In the genomic region with DNA sequence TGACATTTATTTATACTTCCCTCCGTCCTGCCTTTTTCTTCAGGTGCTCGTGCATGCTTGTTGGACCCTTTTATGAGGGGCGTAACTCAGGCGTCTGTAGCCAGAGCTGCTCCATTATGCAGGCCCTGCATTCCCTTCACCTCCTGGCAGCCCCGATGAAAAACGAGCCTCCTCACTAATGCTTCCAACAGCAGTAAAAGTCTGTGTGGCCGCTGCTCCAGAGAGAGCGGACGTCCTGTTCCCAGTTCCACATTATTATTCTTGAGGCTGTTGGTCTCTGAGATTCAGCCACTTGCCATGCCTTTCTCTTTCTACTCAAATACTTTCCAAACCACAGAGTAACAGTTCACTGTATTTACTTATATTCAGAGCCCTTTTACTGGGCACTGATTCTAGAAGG, we compare ENCODE assay signal across 13 cellular contexts.
DNase-seq lines count a peak whose midpoint lies in the region; ATAC-seq, FAIRE-seq and TF ChIP-seq lines count a peak whose summit lies in the region.
"Had no signal": no experiment of that assay in that cellular context is flagged by ENCODE, and none has a peak within 500 bp of the region (broad histone marks: within the 10 kb centered on the region; RNA-seq: fewer than 3 reads in every experiment).

No MANE protein-coding gene starts in this region.

- H3K27me3 Mint-ChIP-seq in endodermal cell (ENCODE audit: insufficient read depth) (no peaks in the 10 kb centered on the region), glutamatergic neuron (ENCODE audit: unreplicated experiment) (peaks cover 3% of the 10 kb centered on the region)

- H3K4me3 ChIP-seq in ACC112 (ENCODE audit: low read depth, low read length) (no peak overlapping the region), GM23248 (no peak overlapping the region), endodermal cell (ENCODE audit: low read length) (no peak overlapping the region), HepG2 (replicated peaks in 1 of 3; ENCODE audit: insufficient read depth in 1 of 3, low read depth in 2 of 3, low read length in 3 of 3) (no peak overlapping the region)

- 0 out of 2 replicates have a peak overlapping the region, but pooled peaks have one; percentile 5 for H3K27ac ChIP-seq in ACC112 (ENCODE audit: low read depth, low read length)
- peak overlapping the region; percentile 58 for H3K27ac ChIP-seq in GM23248
- no peak overlapping the region for H3K27ac ChIP-seq in endodermal cell (ENCODE audit: low read depth, low read length)
- H3K27ac ChIP-seq in HepG2 (ENCODE audit: extremely low read length, insufficient read depth, low read length) = no peak overlapping the region

- H3F3A ChIP-seq in GM23248 (ENCODE audit: insufficient read depth) = peaks cover 12% of the 10 kb centered on the region; the same call in 1 of the 2 replicates

- H3K27ac Mint-ChIP-seq in endodermal cell (no peak overlapping the region), glutamatergic neuron (ENCODE audit: unreplicated experiment) (no peak overlapping the region)

- TF ChIP-seq RAD21 in HepG2 (CRISPR knock-in tag; IDR thresholded peaks at IDR 0.05) = no peak

- no peak for TF ChIP-seq CTCF in endodermal cell (conservative IDR thresholded peaks at IDR 0.05)
- TF ChIP-seq CTCF in glutamatergic neuron (IDR thresholded peaks at IDR 0.05; ENCODE audit: partially characterized antibody, unreplicated experiment) = no peak
- no peak for TF ChIP-seq CTCF in HepG2 (CRISPR knock-in tag; IDR thresholded peaks at IDR 0.05)

- H3K36me3 ChIP-seq in ACC112 (ENCODE audit: insufficient read depth, low read length) (no peaks in the 10 kb centered on the region), GM23248 (ENCODE audit: low read depth) (no peaks in the 10 kb centered on the region), endodermal cell (ENCODE audit: control insufficient read depth, insufficient read depth, low read length) (no peaks in the 10 kb centered on the region), HepG2 (replicated peaks in 1 of 2; ENCODE audit: control insufficient read depth in 1 of 2, insufficient read depth in 2 of 2, low read length in 2 of 2) (0 out of 5 replicates have a peak, but pooled peaks cover 0 to 12% of the 10 kb centered on the region in 2 experiments)

- FAIRE-seq in HepG2 (lab: Jason Lieb, UNC) = no peak
- FAIRE-seq: H1, kidney had no signal

- H3K9me3 Mint-ChIP-seq in endodermal cell (no peaks in the 10 kb centered on the region), glutamatergic neuron (ENCODE audit: unreplicated experiment) (peaks cover 3% of the 10 kb centered on the region)

- H4K20me1 ChIP-seq in GM23248 (ENCODE audit: insufficient read depth) (no peaks in the 10 kb centered on the region), HepG2 (ENCODE audit: insufficient read depth, low read length) (no peaks in the 10 kb centered on the region)

- WGBS in GM23248 (ENCODE audit: low coverage in 1 of 2, low lambda C conversion rate in 2 of 2, missing lambda C conversion rate in 2 of 2), 2 experiments = 11 to 15% methylated on average over 9 of the region's 9 CpGs
- 87 to 91% methylated on average over 8 to 9 of the region's 9 CpGs for WGBS in endodermal cell (ENCODE audit: insufficient coverage in 1 of 2, insufficient read length in 1 of 2), 2 experiments
- WGBS in HepG2 (ENCODE audit: low lambda C conversion rate) = 81% methylated on average over 9 of the region's 9 CpGs

- H3K79me2 ChIP-seq in ACC112 (ENCODE audit: control insufficient read depth, insufficient read depth, low read length, unreplicated experiment) = no peaks in the 10 kb centered on the region
- no peaks in the 10 kb centered on the region for H3K79me2 ChIP-seq in GM23248 (ENCODE audit: insufficient read depth)
- H3K79me2 ChIP-seq in HepG2 (ENCODE audit: insufficient read depth, low read length) = no peaks in the 10 kb centered on the region

- no peaks in the 10 kb centered on the region for H3K9me2 ChIP-seq in GM23248 (ENCODE audit: insufficient read depth)

- H3K4me1 ChIP-seq in ACC112 (ENCODE audit: control insufficient read depth, insufficient read depth, low read length, unreplicated experiment) (peaks cover 9% of the 10 kb centered on the region), GM23248 (ENCODE audit: insufficient read depth) (peaks cover 16% of the 10 kb centered on the region), endodermal cell (ENCODE audit: control insufficient read depth, insufficient read depth, low read length) (no peaks in the 10 kb centered on the region), HepG2 (ENCODE audit: insufficient read depth, low read length) (no peaks in the 10 kb centered on the region)

- POLR2A ChIA-PET in HepG2 (lab: Yijun Ruan, JAX) = no interaction called here

- ATAC-seq in HepG2 = no peak

- H2AFZ ChIP-seq in ACC112 (ENCODE audit: low read length, unreplicated experiment) (peak overlapping the region; percentile 55), GM23248 (peak overlapping the region; percentile 81), HepG2 (ENCODE audit: low read length) (no peak overlapping the region)

- H3K4me3 Mint-ChIP-seq in endodermal cell = no peak overlapping the region
- no peak overlapping the region for H3K4me3 Mint-ChIP-seq in glutamatergic neuron (ENCODE audit: unreplicated experiment)

- H3K4me2 ChIP-seq in GM23248 (ENCODE audit: unreplicated experiment) = peak overlapping the region; percentile 55
- no peak overlapping the region for H3K4me2 ChIP-seq in HepG2 (ENCODE audit: low read depth, low read length)

- in situ Hi-C loops in GM23248 (cut with MboI) (no loop called here), HepG2 (cut with HindIII; ENCODE audit: extremely low pct_ligation_motif_present, low pct_unique_long_range_greater_than_20kb) (no loop called here)

- intact Hi-C loops in posterior vena cava (cut with DNase I) (no loop called here), HepG2 (cut with micrococcal nuclease; ENCODE audit: unreplicated experiment) (no loop called here)

- CTCF ChIA-PET in HepG2 (lab: Yijun Ruan, JAX; ENCODE audit: low intra/inter-chr PET ratio, low total read pairs) = no interaction called here

- H3K27me3 ChIP-seq in ACC112 (ENCODE audit: insufficient read depth, low read length) = no peaks in the 10 kb centered on the region
- no peaks in the 10 kb centered on the region for H3K27me3 ChIP-seq in GM23248 (replicated peaks; ENCODE audit: insufficient read depth)
- no peaks in the 10 kb centered on the region for H3K27me3 ChIP-seq in endodermal cell (ENCODE audit: control insufficient read depth, insufficient read depth, low read length, poor library complexity, severe bottlenecking)
- H3K27me3 ChIP-seq in HepG2 (ENCODE audit: control insufficient read depth in 1 of 2, insufficient read depth in 2 of 2, low read length in 2 of 2) = no peaks in the 10 kb centered on the region

- H3K9me3 ChIP-seq in GM23248 (ENCODE audit: low read depth) (no peaks in the 10 kb centered on the region), endodermal cell (ENCODE audit: control insufficient read depth, low read length) (no peaks in the 10 kb centered on the region), HepG2 (ENCODE audit: low read length) (no peaks in the 10 kb centered on the region)

- DNase-seq in GM23248 = peak; percentile 33
- DNase-seq in endodermal cell = peak; percentile 13
- DNase-seq in pons (ENCODE audit: low spot score) = peak; percentile 25
- DNase-seq in glutamatergic neuron = no peak
- no peak for DNase-seq in posterior vena cava (ENCODE audit: low spot score)
- no peak for DNase-seq in activated CD4-positive, CD25-positive, alpha-beta regulatory T cell (lab: John Stamatoyannopoulos, UW)
- DNase-seq in HepG2 (ENCODE audit: low spot score) = no peak
- DNase-seq: effector CD4-positive, alpha-beta T cell; kidney; NCI-H2227 treated with DMSO at 0.1 percent for 48 hours; OCI-M1 had no signal

- TF ChIP-seq POLR2A in HepG2 (IDR thresholded peaks at IDR 0.05; ENCODE audit: insufficient read depth in 1 of 2, low read depth in 2 of 2, low read length in 2 of 2) = no peak

- BruUV-seq in HepG2 (replicated peaks; lab: Mats Ljungman, UMichigan) = no TSS peak

- TF ChIP-seq EP300 in HepG2 (IDR thresholded peaks at IDR 0.05; ENCODE audit: low read depth in 2 of 2, low read length in 2 of 2) (no peak), HepG2 (CRISPR knock-in tag; IDR thresholded peaks at IDR 0.05; ENCODE audit: borderline replicate concordance) (no peak)

- H3K36me3 Mint-ChIP-seq in endodermal cell (ENCODE audit: low read depth) (peaks cover 7% of the 10 kb centered on the region), glutamatergic neuron (ENCODE audit: unreplicated experiment) (no peaks in the 10 kb centered on the region)

- peaks cover 6% of the 10 kb centered on the region for H3K4me1 Mint-ChIP-seq in endodermal cell
- H3K4me1 Mint-ChIP-seq in glutamatergic neuron (ENCODE audit: low read depth, unreplicated experiment) = peaks cover 2% of the 10 kb centered on the region

- H3K9ac ChIP-seq in GM23248 = peak overlapping the region; percentile 41
- H3K9ac ChIP-seq in endodermal cell (ENCODE audit: extremely low read depth, low read length, poor library complexity, severe bottlenecking) = no peak overlapping the region
- no peak overlapping the region for H3K9ac ChIP-seq in HepG2 (ENCODE audit: insufficient read depth, low read depth, low read length)

TF ChIP-seq in HepG2, 621 proteins besides CTCF, POLR2A, EP300 and RAD21 (continues in another document):
- no peak for TF ChIP-seq ZNF501 (CRISPR knock-in tag; IDR thresholded peaks at IDR 0.05)
- TF ChIP-seq, protein P1, sequence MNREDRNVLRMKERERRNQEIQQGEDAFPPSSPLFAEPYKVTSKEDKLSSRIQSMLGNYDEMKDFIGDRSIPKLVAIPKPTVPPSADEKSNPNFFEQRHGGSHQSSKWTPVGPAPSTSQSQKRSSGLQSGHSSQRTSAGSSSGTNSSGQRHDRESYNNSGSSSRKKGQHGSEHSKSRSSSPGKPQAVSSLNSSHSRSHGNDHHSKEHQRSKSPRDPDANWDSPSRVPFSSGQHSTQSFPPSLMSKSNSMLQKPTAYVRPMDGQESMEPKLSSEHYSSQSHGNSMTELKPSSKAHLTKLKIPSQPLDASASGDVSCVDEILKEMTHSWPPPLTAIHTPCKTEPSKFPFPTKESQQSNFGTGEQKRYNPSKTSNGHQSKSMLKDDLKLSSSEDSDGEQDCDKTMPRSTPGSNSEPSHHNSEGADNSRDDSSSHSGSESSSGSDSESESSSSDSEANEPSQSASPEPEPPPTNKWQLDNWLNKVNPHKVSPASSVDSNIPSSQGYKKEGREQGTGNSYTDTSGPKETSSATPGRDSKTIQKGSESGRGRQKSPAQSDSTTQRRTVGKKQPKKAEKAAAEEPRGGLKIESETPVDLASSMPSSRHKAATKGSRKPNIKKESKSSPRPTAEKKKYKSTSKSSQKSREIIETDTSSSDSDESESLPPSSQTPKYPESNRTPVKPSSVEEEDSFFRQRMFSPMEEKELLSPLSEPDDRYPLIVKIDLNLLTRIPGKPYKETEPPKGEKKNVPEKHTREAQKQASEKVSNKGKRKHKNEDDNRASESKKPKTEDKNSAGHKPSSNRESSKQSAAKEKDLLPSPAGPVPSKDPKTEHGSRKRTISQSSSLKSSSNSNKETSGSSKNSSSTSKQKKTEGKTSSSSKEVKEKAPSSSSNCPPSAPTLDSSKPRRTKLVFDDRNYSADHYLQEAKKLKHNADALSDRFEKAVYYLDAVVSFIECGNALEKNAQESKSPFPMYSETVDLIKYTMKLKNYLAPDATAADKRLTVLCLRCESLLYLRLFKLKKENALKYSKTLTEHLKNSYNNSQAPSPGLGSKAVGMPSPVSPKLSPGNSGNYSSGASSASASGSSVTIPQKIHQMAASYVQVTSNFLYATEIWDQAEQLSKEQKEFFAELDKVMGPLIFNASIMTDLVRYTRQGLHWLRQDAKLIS (CRISPR knock-in tag; IDR thresholded peaks at IDR 0.05) = no peak

Comparison
In these comparisons a context has a peak if more than half of its experiments do, and no peak if none do; other contexts are left out.
1. H3K27ac ChIP-seq: peak in ACC112 (single experiment) and GM23248 (single experiment); none in endodermal cell (single experiment) and HepG2 (single experiment).
2. DNase-seq: peak in GM23248 (single experiment), endodermal cell (single experiment) and pons (single experiment); none in glutamatergic neuron (single experiment), posterior vena cava (single experiment), activated CD4-positive, CD25-positive, alpha-beta regulatory T cell (0 of 4) and HepG2 (single experiment).